ENCODE assay signal across 8 cellular contexts in genomic region chr10:129057856-129058663, GRCh38.
DNase-seq lines count a peak whose midpoint lies in the region; ATAC-seq and TF ChIP-seq lines count a peak whose summit lies in the region.

No MANE protein-coding gene starts in this region.

- no peaks in the 10 kb centered on the region for H3K36me3 ChIP-seq in PC-3 (ENCODE audit: low read depth, low read length)

- H3K9me3 ChIP-seq in PC-3 (ENCODE audit: low read length): no peaks in the 10 kb centered on the region

- no peak overlapping the region for H3K4me2 ChIP-seq in PC-3 (ENCODE audit: low read length)

- H3K27me3 Mint-ChIP-seq in memory B cell: peaks cover 2% of the 10 kb centered on the region

- H3K27me3 ChIP-seq in PC-3 (ENCODE audit: low read length): no peaks in the 10 kb centered on the region

- peaks cover 7% of the 10 kb centered on the region for H3K4me1 Mint-ChIP-seq in memory B cell

- H3K79me2 ChIP-seq in PC-3 (ENCODE audit: low read length): no peaks in the 10 kb centered on the region

- H3K27ac ChIP-seq in PC-3 (ENCODE audit: low read length): no peak overlapping the region

- H2AFZ ChIP-seq in PC-3 (ENCODE audit: low read length): no peak overlapping the region

- CTCF ChIA-PET in PC-3 (lab: Charles Lee): no interaction called here

- H3K9ac ChIP-seq in PC-3 (ENCODE audit: low read length): no peak overlapping the region

- DNase-seq in T follicular helper cell (ENCODE audit: low read depth): peak; percentile 3
- no peak for DNase-seq in memory B cell (ENCODE audit: low spot score in 2 of 2)
- DNase-seq in PC-3: no peak
- DNase-seq in NCI-H2081 (lab: John Stamatoyannopoulos, UW): no peak
- DNase-seq in amniotic stem cell (lab: John Stamatoyannopoulos, UW): no peak
- no peak for DNase-seq in GM10266 (ENCODE audit: extremely low spot score)

- no peak overlapping the region for H3K27ac Mint-ChIP-seq in memory B cell

- H3F3A ChIP-seq in PC-3 (ENCODE audit: low read length, unreplicated experiment): no peaks in the 10 kb centered on the region

- H3K4me3 Mint-ChIP-seq in memory B cell: no peak overlapping the region

- no TSS peak for BruUV-seq in PC-3 (replicated peaks; lab: Mats Ljungman, UMichigan)

- H3K4me3 ChIP-seq in PC-3 (ENCODE audit: low read length): no peak overlapping the region

- intact Hi-C loops in PC-3 (cut with micrococcal nuclease): no loop called here

- no peaks in the 10 kb centered on the region for H3K9me2 ChIP-seq in PC-3 (replicated peaks; ENCODE audit: low read length)

- TF ChIP-seq CTCF in PC-3 (conservative IDR thresholded peaks at IDR 0.05; ENCODE audit: low read depth, low read length) (no peak), GM10266 (IDR thresholded peaks at IDR 0.05; ENCODE audit: control insufficient read depth, insufficient read depth, low read depth, missing control alignments) (no peak)

- no peaks in the 10 kb centered on the region for H3K36me3 Mint-ChIP-seq in memory B cell

- H4K20me1 ChIP-seq in PC-3 (ENCODE audit: low read length): no peaks in the 10 kb centered on the region

- H3K4me1 ChIP-seq in PC-3 (ENCODE audit: insufficient read depth, low read length): no peaks in the 10 kb centered on the region

- H3K9me3 Mint-ChIP-seq in memory B cell: peaks cover 1% of the 10 kb centered on the region

- POLR2A ChIA-PET in PC-3 (lab: Charles Lee; ENCODE audit: unreplicated experiment): interaction anchor here (0.6 kb wide), 1 partner anchor 767 kb away, joined by 4 read pairs; no protein-coding TSS in a partner anchor

- ATAC-seq in GM18520 (IDR thresholded peaks at IDR 0.05; ENCODE audit: unreplicated experiment) (peak; percentile 69), HG02642 (IDR thresholded peaks at IDR 0.05; ENCODE audit: poor library complexity, unreplicated experiment) (peak; percentile 90), memory B cell (ENCODE audit: low read depth) (peak; percentile 38), PC-3 (no peak)
